8 cellular contexts compared by ENCODE assay signal in genomic region chr4:56544573-56545131, GRCh38. TPM values are rescaled to one million over a fixed set of nuclear protein-coding genes. Genes with fewer than 3 reads are reported as not detected.
DNase-seq lines count a peak whose midpoint lies in the region; ATAC-seq, FAIRE-seq and TF ChIP-seq lines count a peak whose summit lies in the region.

No MANE protein-coding gene starts in this region.

- in situ Hi-C loops in HAP-1 (cut with MboI; ENCODE audit: low sequenced_read_pairs): no loop called here

- H3K9me3 ChIP-seq in ES-I3 (ENCODE audit: control insufficient read depth, insufficient read depth, low read length) (no peaks in the 10 kb centered on the region), HAP-1 (no peaks in the 10 kb centered on the region), MG63 (no peaks in the 10 kb centered on the region), pancreas (no peaks in the 10 kb centered on the region), thyroid gland (no peaks in the 10 kb centered on the region)

- H3K4me1 Mint-ChIP-seq in activated naive CD8-positive, alpha-beta T cell treated with anti-CD3 and anti-CD28 coated beads for 36 hours: peaks cover 3% of the 10 kb centered on the region

- peak; percentile 74 to 92 for DNase-seq in HAP-1 (ENCODE audit: low spot score in 2 of 2)
- peak; percentile 77 for DNase-seq in MG63
- DNase-seq in SKM-1 treated with dmso at 0.1 percent for 144 hours (lab: John Stamatoyannopoulos, UW; ENCODE audit: unreplicated experiment): peak; percentile 67
- DNase-seq in activated naive CD8-positive, alpha-beta T cell treated with anti-CD3 and anti-CD28 coated beads for 36 hours: peak; percentile 87
- peak; percentile 93 for DNase-seq in Right ventricle myocardium inferior (ENCODE audit: missing footprints)
- peak; percentile 86 to 99 (median 94) for DNase-seq in pancreas
- peak; percentile 87 to 89 for DNase-seq in thyroid gland

- H3K27me3 Mint-ChIP-seq in activated naive CD8-positive, alpha-beta T cell treated with anti-CD3 and anti-CD28 coated beads for 36 hours: peaks cover 11% of the 10 kb centered on the region

- intact Hi-C loops in Right ventricle myocardium inferior (cut with DNase I): loop anchor here (5.0 kb wide), 1 partner anchor 117 kb away; no protein-coding TSS in a partner anchor
- intact Hi-C loops in pancreas (cut with DNase I): loop anchor here in 1 of 3 donors (10.0 kb wide), 1 partner anchor 120 kb away; no protein-coding TSS in a partner anchor
- intact Hi-C loops in thyroid gland (cut with DNase I): no loop called here

- H3K4me3 ChIP-seq in HAP-1 (peak overlapping the region; percentile 29), MG63 (peak overlapping the region; percentile 10; the same call in 1 of the 2 replicates), pancreas (peak overlapping the region in 2 of 4 donors; percentile 33 to 37), thyroid gland (replicated peaks in 1 of 3) (peak overlapping the region in 1 of 3 donors; percentile 24)

- H3K27me3 ChIP-seq in HAP-1 (ENCODE audit: low read depth) (peaks cover 4% of the 10 kb centered on the region; the same call in 1 of the 2 replicates), MG63 (no peaks in the 10 kb centered on the region), pancreas (peaks cover 0 to 4% (median 0%) of the 10 kb centered on the region in 4 donors), thyroid gland (no peaks in the 10 kb centered on the region)

- no peak for TF ChIP-seq POLR2A in thyroid gland (IDR thresholded peaks at IDR 0.05)

- WGBS in pancreas, 2 donors: 1% methylated on average over 33 of the region's 33 CpGs
- WGBS in thyroid gland, 2 donors: 3 to 4% methylated on average over 26 to 27 of the region's 33 CpGs

- no peak for FAIRE-seq in pancreas (lab: Jason Lieb, UNC)

- TF ChIP-seq CTCF in pancreas (IDR thresholded peaks at IDR 0.05) (peak; percentile 96 to 99 (median 98)), thyroid gland (IDR thresholded peaks at IDR 0.05) (peak; percentile 82 to 99 (median 94))

- peak overlapping the region; percentile 52; the same call in 1 of the 2 replicates for H3K9ac ChIP-seq in ES-I3 (ENCODE audit: low read depth, low read length)

- ATAC-seq in Right ventricle myocardium inferior (peak; percentile 99), pancreas (peak; percentile 99 to 100 (median 100))

- H3K27ac Mint-ChIP-seq in activated naive CD8-positive, alpha-beta T cell treated with anti-CD3 and anti-CD28 coated beads for 36 hours: no peak overlapping the region

- H3K36me3 ChIP-seq in ES-I3 (ENCODE audit: insufficient read depth, low read length) (no peaks in the 10 kb centered on the region), HAP-1 (replicated peaks) (no peaks in the 10 kb centered on the region), MG63 (no peaks in the 10 kb centered on the region), pancreas (no peaks in the 10 kb centered on the region), thyroid gland (no peaks in the 10 kb centered on the region)

- H3K9me3 Mint-ChIP-seq in activated naive CD8-positive, alpha-beta T cell treated with anti-CD3 and anti-CD28 coated beads for 36 hours: no peaks in the 10 kb centered on the region

- H3K36me3 Mint-ChIP-seq in activated naive CD8-positive, alpha-beta T cell treated with anti-CD3 and anti-CD28 coated beads for 36 hours: no peaks in the 10 kb centered on the region

- no peaks in the 10 kb centered on the region for H3K4me1 ChIP-seq in ES-I3 (ENCODE audit: insufficient read depth, low read length)
- no peaks in the 10 kb centered on the region for H3K4me1 ChIP-seq in HAP-1
- no peaks in the 10 kb centered on the region for H3K4me1 ChIP-seq in pancreas
- H3K4me1 ChIP-seq in thyroid gland: peaks cover 4 to 6% of the 10 kb centered on the region in 2 donors

- H3K4me3 Mint-ChIP-seq in activated naive CD8-positive, alpha-beta T cell treated with anti-CD3 and anti-CD28 coated beads for 36 hours: peak overlapping the region; percentile 51

- H3K27ac ChIP-seq in pancreas (no peak overlapping the region), thyroid gland (no peak overlapping the region)

RNA-seq across cellular contexts. Expression of gene ARL9, which starts 39.1 kb away (rescaled TPM):
- 0.26 TPM in 1 of 2 replicates, not detected in the other for total RNA-seq in MG63 (2014; rRNA removed; shearing (Covaris generic); ENCODE audit: low replicate concordance)
- total RNA-seq in activated naive CD8-positive, alpha-beta T cell treated with anti-CD3 and anti-CD28 coated beads for 36 hours: under 1 TPM; 0.45 to 0.46 TPM
- not detected for total RNA-seq in Right ventricle myocardium inferior
- total RNA-seq in pancreas: under 1 TPM in 3 of 6 donors, not detected in 3; 0.12 to 0.31 (median 0.24) TPM
- polyA plus RNA-seq in pancreas: under 1 TPM; 0.08 to 0.26 TPM
- under 1 TPM in 1 of 4 donors, not detected in 3; 0.56 TPM for total RNA-seq in thyroid gland
